1 cellular context compared by ENCODE assay signal in genomic region chr3:127307431-127307830, GRCh38.
TF ChIP-seq lines count a peak whose summit lies in the region.

No MANE protein-coding gene starts in this region.

TF ChIP-seq in HepG2, 621 proteins besides CTCF, POLR2A, EP300 and RAD21 (continued from another document):
- no peak for TF ChIP-seq ZNF609 (CRISPR knock-in tag; IDR thresholded peaks at IDR 0.05; ENCODE audit: borderline replicate concordance)
- no peak for TF ChIP-seq SMYD3 (CRISPR knock-in tag; IDR thresholded peaks at IDR 0.05)
- no peak for TF ChIP-seq ZNF547 (CRISPR knock-in tag; IDR thresholded peaks at IDR 0.05)
- no peak for TF ChIP-seq PPARG (CRISPR knock-in tag; conservative IDR thresholded peaks at IDR 0.05)
- TF ChIP-seq REPIN1 (CRISPR knock-in tag; IDR thresholded peaks at IDR 0.05; ENCODE audit: borderline replicate concordance, low read depth) = no peak
- no peak for TF ChIP-seq AGO1 (IDR thresholded peaks at IDR 0.05; ENCODE audit: low read depth, low read length, poor library complexity, severe bottlenecking)
- no peak for TF ChIP-seq NFIC (IDR thresholded peaks at IDR 0.05; ENCODE audit: low read length)
- TF ChIP-seq ZNF746 (CRISPR knock-in tag; IDR thresholded peaks at IDR 0.05) = no peak
- no peak for TF ChIP-seq HOXA7 (CRISPR knock-in tag; IDR thresholded peaks at IDR 0.05)
- no peak for TF ChIP-seq IRF2 (CRISPR knock-in tag; IDR thresholded peaks at IDR 0.05)
- TF ChIP-seq ZMYM4 (CRISPR knock-in tag; IDR thresholded peaks at IDR 0.05) = no peak
- TF ChIP-seq GTF3A (CRISPR knock-in tag; conservative IDR thresholded peaks at IDR 0.05) = no peak
- TF ChIP-seq, protein P1, sequence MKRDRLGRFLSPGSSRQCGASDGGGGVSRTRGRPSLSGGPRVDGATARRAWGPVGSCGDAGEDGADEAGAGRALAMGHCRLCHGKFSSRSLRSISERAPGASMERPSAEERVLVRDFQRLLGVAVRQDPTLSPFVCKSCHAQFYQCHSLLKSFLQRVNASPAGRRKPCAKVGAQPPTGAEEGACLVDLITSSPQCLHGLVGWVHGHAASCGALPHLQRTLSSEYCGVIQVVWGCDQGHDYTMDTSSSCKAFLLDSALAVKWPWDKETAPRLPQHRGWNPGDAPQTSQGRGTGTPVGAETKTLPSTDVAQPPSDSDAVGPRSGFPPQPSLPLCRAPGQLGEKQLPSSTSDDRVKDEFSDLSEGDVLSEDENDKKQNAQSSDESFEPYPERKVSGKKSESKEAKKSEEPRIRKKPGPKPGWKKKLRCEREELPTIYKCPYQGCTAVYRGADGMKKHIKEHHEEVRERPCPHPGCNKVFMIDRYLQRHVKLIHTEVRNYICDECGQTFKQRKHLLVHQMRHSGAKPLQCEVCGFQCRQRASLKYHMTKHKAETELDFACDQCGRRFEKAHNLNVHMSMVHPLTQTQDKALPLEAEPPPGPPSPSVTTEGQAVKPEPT (CRISPR knock-in tag; IDR thresholded peaks at IDR 0.05; ENCODE audit: low read depth) = no peak
- no peak for TF ChIP-seq AKAP8 (CRISPR knock-in tag; IDR thresholded peaks at IDR 0.05)
- no peak for TF ChIP-seq HNRNPK (IDR thresholded peaks at IDR 0.05; ENCODE audit: low read depth, low read length, poor library complexity, severe bottlenecking)
- no peak for TF ChIP-seq ZNF850 (CRISPR knock-in tag; conservative IDR thresholded peaks at IDR 0.05)
- TF ChIP-seq, protein P2, sequence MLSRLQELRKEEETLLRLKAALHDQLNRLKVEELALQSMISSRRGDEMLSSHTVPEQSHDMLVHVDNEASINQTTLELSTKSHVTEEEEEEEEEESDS (CRISPR knock-in tag; IDR thresholded peaks at IDR 0.05; ENCODE audit: borderline replicate concordance) = no peak
